In the genomic region with DNA sequence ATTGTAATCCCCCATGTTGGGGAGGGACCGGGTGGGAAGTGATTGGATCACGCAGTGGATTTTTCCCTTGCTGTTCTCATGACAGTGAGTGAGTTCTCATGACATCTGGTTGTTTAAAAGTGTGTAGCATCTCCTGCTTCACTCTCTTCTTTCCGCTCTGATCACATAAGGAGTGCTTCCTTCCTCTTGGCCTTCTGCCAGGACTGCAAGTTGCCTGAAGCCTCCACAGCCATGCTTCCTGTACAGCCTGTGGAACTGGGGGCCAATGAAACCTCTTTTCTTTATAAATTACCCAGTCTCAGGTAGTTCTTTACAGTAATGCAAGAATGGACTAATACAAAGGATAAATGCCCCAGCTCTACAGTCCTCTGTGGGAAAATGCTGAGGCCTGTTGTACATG, we compare ENCODE assay signal across 25 cellular contexts.
DNase-seq lines count a peak whose midpoint lies in the region; ATAC-seq and TF ChIP-seq lines count a peak whose summit lies in the region.
"Had no signal": no experiment of that assay in that cellular context is flagged by ENCODE, and none has a peak within 500 bp of the region (broad histone marks: within the 10 kb centered on the region; RNA-seq: fewer than 3 reads in every experiment).

No MANE protein-coding gene starts in this region.

- no peak for ATAC-seq in GM19328 (IDR thresholded peaks at IDR 0.05; ENCODE audit: unreplicated experiment)
- ATAC-seq: GM12878; K562; left lobe of liver; Panc1; stimulated activated effector memory CD8-positive, alpha-beta T cell treated with anti-CD3 and anti-CD28 coated beads, Interleukin-12 subunit alpha, Interleukin-12 subunit beta, amount 100 ng/mL, for 72 hours had no signal

- peak overlapping the region; percentile 3 for H3K27ac Mint-ChIP-seq in Calu3 (ENCODE audit: unreplicated experiment)
- H3K27ac Mint-ChIP-seq: activated B cell treated with CpG ODN at 0.5 μM for 24 hours; activated CD4-positive, alpha-beta memory T cell treated with anti-CD3 and anti-CD28 coated beads for 36 hours; stimulated activated effector memory CD8-positive, alpha-beta T cell treated with anti-CD3 and anti-CD28 coated beads, Interleukin-12 subunit alpha, Interleukin-12 subunit beta, amount 100 ng/mL, for 72 hours had no signal

- H3K36me3 ChIP-seq in A673 (ENCODE audit: insufficient read depth, low read length, poor library complexity, severe bottlenecking), result no peaks in the 10 kb centered on the region
- H3K36me3 ChIP-seq in SJCRH30, result no peaks in the 10 kb centered on the region

- H3K4me1 ChIP-seq in A673 (ENCODE audit: insufficient read depth, low read length, poor library complexity, severe bottlenecking) (no peaks in the 10 kb centered on the region), SJCRH30 (no peaks in the 10 kb centered on the region; the same call in 1 of the 2 replicates)
- H3K4me1 ChIP-seq: testis had no signal

- H3K27me3 Mint-ChIP-seq in Calu3 (ENCODE audit: unreplicated experiment), result no peaks in the 10 kb centered on the region
- H3K27me3 Mint-ChIP-seq: activated B cell treated with CpG ODN at 0.5 μM for 24 hours; activated CD4-positive, alpha-beta memory T cell treated with anti-CD3 and anti-CD28 coated beads for 36 hours; CD4-positive, CD25-positive, alpha-beta regulatory T cell had no signal

- H3K9me3 ChIP-seq in A673 (ENCODE audit: low read depth, low read length, poor library complexity, severe bottlenecking) (no peaks in the 10 kb centered on the region), SJCRH30 (replicated peaks) (no peaks in the 10 kb centered on the region)
- H3K9me3 ChIP-seq: testis had no signal

- H3K9me3 Mint-ChIP-seq in Calu3 (ENCODE audit: low read depth, unreplicated experiment), result peaks cover 6% of the 10 kb centered on the region

- DNase-seq in A673 (ENCODE audit: low spot score) (peak; percentile 66), Calu3 (peak; percentile 13), NCI-H1048 (lab: John Stamatoyannopoulos, UW) (peak; percentile 8), SJCRH30 (peak; percentile 10 to 42), activated T-cell treated with anti-CD3 and anti-CD28 coated beads for 4 hours (no peak)
- no peak for DNase-seq in activated naive CD4-positive, alpha-beta T cell (lab: John Stamatoyannopoulos, UW)
- no peak for DNase-seq in stimulated activated naive CD4-positive, alpha-beta T cell (lab: John Stamatoyannopoulos, UW)
- DNase-seq: activated B cell treated with CpG ODN at 0.5 μM for 24 hours; activated CD4-positive, alpha-beta memory T cell treated with anti-CD3 and anti-CD28 coated beads for 36 hours; activated effector memory CD4-positive, alpha-beta T cell treated with anti-CD3 and anti-CD28 coated beads, Interleukin-2, amount 50 U/mL, for 16 hours; CD4-positive, CD25-positive, alpha-beta regulatory T cell; DND-41; mesendoderm; NCI-H1105; NCI-H2107; NK-92 treated with Interleukin-12 subunit alpha and Interleukin-12 subunit beta, amount 100 ng/mL, for 24 hours; stimulated activated CD4-positive, alpha-beta T cell treated with anti-CD3 and anti-CD28 coated beads, Interleukin-1b, Interleukin-23, amount 100 ng/mL, for 48 hours; testis had no signal

- BruUV-seq in A673 (replicated peaks; lab: Mats Ljungman, UMichigan), result no TSS peak
- BruUV-seq in Calu3 (replicated peaks; lab: Mats Ljungman, UMichigan), result no TSS peak

- intact Hi-C loops in A673 (cut with micrococcal nuclease; ENCODE audit: unreplicated experiment) (no loop called here), Calu3 (cut with micrococcal nuclease; ENCODE audit: unreplicated experiment) (no loop called here)

- H3K36me3 Mint-ChIP-seq in Calu3 (ENCODE audit: insufficient read depth, unreplicated experiment), result no peaks in the 10 kb centered on the region
- H3K36me3 Mint-ChIP-seq: activated CD4-positive, alpha-beta memory T cell treated with anti-CD3 and anti-CD28 coated beads for 36 hours; CD4-positive, CD25-positive, alpha-beta regulatory T cell; stimulated activated effector memory CD8-positive, alpha-beta T cell treated with anti-CD3 and anti-CD28 coated beads, Interleukin-12 subunit alpha, Interleukin-12 subunit beta, amount 100 ng/mL, for 72 hours had no signal

- POLR2A ChIA-PET in A673 (lab: Charles Lee; ENCODE audit: low non-redundant PET), result no interaction called here

- H3K27me3 ChIP-seq in A673 (replicated peaks; ENCODE audit: insufficient read depth, low read depth, low read length, poor library complexity) (no peaks in the 10 kb centered on the region), SJCRH30 (no peaks in the 10 kb centered on the region)
- H3K27me3 ChIP-seq: testis had no signal

- H3K27ac ChIP-seq in A673 (ENCODE audit: low read depth, low read length, poor library complexity, severe bottlenecking), result no peak overlapping the region
- no peak overlapping the region for H3K27ac ChIP-seq in SJCRH30
- H3K27ac ChIP-seq: skin epidermis, testis had no signal

- H3K4me3 Mint-ChIP-seq in Calu3 (ENCODE audit: low read depth, unreplicated experiment), result no peak overlapping the region
- H3K4me3 Mint-ChIP-seq: activated B cell treated with CpG ODN at 0.5 μM for 24 hours; activated CD4-positive, alpha-beta memory T cell treated with anti-CD3 and anti-CD28 coated beads for 36 hours; CD4-positive, CD25-positive, alpha-beta regulatory T cell; stimulated activated effector memory CD8-positive, alpha-beta T cell treated with anti-CD3 and anti-CD28 coated beads, Interleukin-12 subunit alpha, Interleukin-12 subunit beta, amount 100 ng/mL, for 72 hours had no signal

- CTCF ChIA-PET in A673 (lab: Charles Lee), result no interaction called here
- CTCF ChIA-PET in Calu3 (lab: Charles Lee), result no interaction called here

- TF ChIP-seq CTCF in A673 (conservative IDR thresholded peaks at IDR 0.05; ENCODE audit: low read depth, low read length), result no peak
- no peak for TF ChIP-seq CTCF in Calu3 (IDR thresholded peaks at IDR 0.05; ENCODE audit: unreplicated experiment)

- H3K4me3 ChIP-seq in A673 (ENCODE audit: low read depth, low read length, poor library complexity, severe bottlenecking) (no peak overlapping the region), SJCRH30 (no peak overlapping the region)
- H3K4me3 ChIP-seq: GM12878, K562, skin epidermis, testis had no signal

- H3K4me1 Mint-ChIP-seq in Calu3 (ENCODE audit: low read depth, unreplicated experiment), result no peaks in the 10 kb centered on the region
- H3K4me1 Mint-ChIP-seq: activated B cell treated with CpG ODN at 0.5 μM for 24 hours; CD4-positive, CD25-positive, alpha-beta regulatory T cell; stimulated activated effector memory CD8-positive, alpha-beta T cell treated with anti-CD3 and anti-CD28 coated beads, Interleukin-12 subunit alpha, Interleukin-12 subunit beta, amount 100 ng/mL, for 72 hours had no signal

Comparison
In these comparisons a context has a peak if more than half of its experiments do, and no peak if none do; other contexts are left out.
1. DNase-seq: peak in A673 (single experiment), Calu3 (single experiment), NCI-H1048 (single experiment) and SJCRH30 (2 of 2); none in activated naive CD4-positive, alpha-beta T cell (0 of 4), stimulated activated naive CD4-positive, alpha-beta T cell (0 of 6) and activated T-cell treated with anti-CD3 and anti-CD28 coated beads for 4 hours (single experiment).